10 cellular contexts compared by ENCODE assay signal in genomic region chr3:179949428-179949827, GRCh38.
DNase-seq lines count a peak whose midpoint lies in the region; ATAC-seq and TF ChIP-seq lines count a peak whose summit lies in the region.
"Had no signal": no experiment of that assay in that cellular context is flagged by ENCODE, and none has a peak within 500 bp of the region (broad histone marks: within the 10 kb centered on the region; RNA-seq: fewer than 3 reads in every experiment).

No MANE protein-coding gene starts in this region.

- peak overlapping the region; percentile 16 for H3K27ac ChIP-seq in cingulate gyrus (ENCODE audit: low read depth, low read length)
- H3K27ac ChIP-seq in psoas muscle = no peak overlapping the region
- no peak overlapping the region for H3K27ac ChIP-seq in ascending aorta
- H3K27ac ChIP-seq: SK-N-MC had no signal

- ATAC-seq in GM19023 (IDR thresholded peaks at IDR 0.05; ENCODE audit: unreplicated experiment) (peak; percentile 83), HG02852 (IDR thresholded peaks at IDR 0.05; ENCODE audit: unreplicated experiment) (peak; percentile 89), psoas muscle (no peak)

- intact Hi-C loops in psoas muscle (cut with DNase I) (no loop called here), ascending aorta (cut with DNase I) (no loop called here)

- H3K36me3 ChIP-seq in psoas muscle (ENCODE audit: insufficient read depth in 1 of 2, low read depth in 1 of 2) = no peaks in the 10 kb centered on the region
- no peaks in the 10 kb centered on the region for H3K36me3 ChIP-seq in ascending aorta

- peak; percentile 80 for DNase-seq in NCI-H1436 treated with DMSO at 0.1 percent for 48 hours (lab: John Stamatoyannopoulos, UW)
- no peak for DNase-seq in HPDE6-E6E7 (ENCODE audit: extremely low spot score)
- no peak for DNase-seq in activated CD4-positive, alpha-beta T cell treated with anti-CD3 and anti-CD28 coated beads for 48 hours
- DNase-seq in psoas muscle = no peak
- no peak for DNase-seq in ascending aorta (ENCODE audit: low spot score in 2 of 2)
- DNase-seq: activated gamma-delta T cell had no signal

- 8 to 13% (median 10%) methylated on average over 1 of the region's 1 CpG for WGBS in psoas muscle, 3 donors

- no peaks in the 10 kb centered on the region for H3K4me1 ChIP-seq in psoas muscle
- H3K4me1 ChIP-seq in ascending aorta = no peaks in the 10 kb centered on the region

- peaks cover 0 to 9% (median 0%) of the 10 kb centered on the region in 3 donors for H3K27me3 ChIP-seq in psoas muscle (ENCODE audit: insufficient read depth in 3 of 3, low read length in 2 of 3)
- no peaks in the 10 kb centered on the region for H3K27me3 ChIP-seq in ascending aorta

- H3K4me3 ChIP-seq in psoas muscle (no peak overlapping the region), ascending aorta (no peak overlapping the region)
- H3K4me3 ChIP-seq: SK-N-MC had no signal

- TF ChIP-seq CTCF in psoas muscle (IDR thresholded peaks at IDR 0.05) (no peak), ascending aorta (IDR thresholded peaks at IDR 0.05) (no peak)

- H3K9me3 ChIP-seq in psoas muscle = no peaks in the 10 kb centered on the region
- H3K9me3 ChIP-seq in ascending aorta = no peaks in the 10 kb centered on the region

Comparison
In these comparisons a context has a peak if more than half of its experiments do, and no peak if none do; other contexts are left out.
1. ATAC-seq: peak in GM19023 (single experiment) and HG02852 (single experiment); none in psoas muscle (0 of 4).